ENCODE assay signal across 1 cellular context in the genomic region with DNA sequence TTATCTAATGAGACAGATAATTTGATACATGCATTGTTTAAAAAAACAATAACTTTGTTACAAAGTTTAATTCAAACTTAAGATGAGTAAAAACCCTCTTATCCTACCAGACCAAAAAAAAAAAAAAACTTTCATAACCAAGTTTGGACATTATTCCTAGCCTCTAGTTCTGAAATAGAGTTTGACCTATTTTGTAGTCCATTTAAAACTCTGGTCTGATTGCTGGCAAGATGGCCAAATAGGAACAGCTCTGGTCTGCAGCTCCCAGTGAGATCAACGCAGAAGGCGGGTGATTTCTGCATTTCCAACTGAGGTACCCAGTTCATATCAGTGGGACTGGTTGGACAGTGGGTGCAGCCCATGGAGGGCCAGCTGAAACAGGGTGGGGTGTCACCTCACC.
TF ChIP-seq lines count a peak whose summit lies in the region.

No MANE protein-coding gene starts in this region.

TF ChIP-seq in HepG2, 621 proteins besides CTCF, POLR2A, EP300 and RAD21 (continued from another document):
- TF ChIP-seq HINFP (CRISPR knock-in tag; IDR thresholded peaks at IDR 0.05; ENCODE audit: low read depth) (no peak), SMARCC2 (IDR thresholded peaks at IDR 0.05) (no peak), NCOR1 (IDR thresholded peaks at IDR 0.05; ENCODE audit: borderline replicate concordance, low read length) (no peak), RXRB (CRISPR knock-in tag; IDR thresholded peaks at IDR 0.05; ENCODE audit: borderline replicate concordance) (no peak), ZNF225 (CRISPR knock-in tag; IDR thresholded peaks at IDR 0.05) (no peak), ZNF746 (CRISPR knock-in tag; IDR thresholded peaks at IDR 0.05) (no peak), FLYWCH1 (CRISPR knock-in tag; IDR thresholded peaks at IDR 0.05) (no peak), GPBP1L1 (CRISPR knock-in tag; IDR thresholded peaks at IDR 0.05) (no peak)
TF ChIP-seq in HepG2: peak in this region for 0.
